8 cellular contexts compared by ENCODE assay signal in the genomic region with DNA sequence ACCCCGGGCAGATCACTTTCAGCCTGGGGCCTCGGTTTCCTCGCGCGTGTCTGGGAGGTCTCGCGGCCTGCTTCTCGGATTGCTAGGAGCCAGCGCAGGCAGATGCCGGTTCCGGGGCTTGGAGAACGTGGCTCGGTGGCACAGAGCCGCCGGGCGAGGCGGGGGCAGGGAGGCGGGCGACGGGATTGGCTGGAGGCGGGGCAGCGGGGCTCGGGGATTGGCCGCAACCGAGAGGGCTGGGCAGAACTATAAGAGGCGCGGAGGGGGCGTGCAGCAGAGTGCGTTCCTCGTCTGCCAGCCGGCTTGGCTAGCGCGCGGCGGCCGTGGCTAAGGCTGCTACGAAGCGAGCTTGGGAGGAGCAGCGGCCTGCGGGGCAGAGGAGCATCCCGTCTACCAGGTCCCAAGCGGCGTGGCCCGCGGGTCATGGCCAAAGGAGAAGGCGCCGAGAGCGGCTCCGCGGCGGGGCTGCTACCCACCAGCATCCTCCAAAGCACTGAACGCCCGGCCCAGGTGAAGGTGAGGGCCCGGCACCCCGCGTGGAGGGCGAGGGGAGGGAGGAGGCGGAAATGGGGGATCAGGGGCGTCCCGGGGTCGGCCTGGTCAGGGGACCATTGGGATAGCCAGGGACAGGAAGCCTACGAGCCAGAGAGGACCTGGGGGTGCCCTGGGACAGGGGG.
DNase-seq lines count a peak whose midpoint lies in the region; ATAC-seq and TF ChIP-seq lines count a peak whose summit lies in the region.

Gene MFSD2A, plus strand, starts transcription at position 276 of the 677 bp plus-strand sequence. Its CDS starts 148 bp downstream, at position 424.

- ATAC-seq in HG03469 (IDR thresholded peaks at IDR 0.05; ENCODE audit: unreplicated experiment): peak; percentile 52

- H3K4me1 ChIP-seq in effector memory CD4-positive, alpha-beta T cell (ENCODE audit: control insufficient read depth, insufficient read depth, low read length, poor library complexity, severe bottlenecking): peaks cover 16% of the 10 kb centered on the region

- peak; percentile 55 for DNase-seq in AG09309 (ENCODE audit: low read depth)
- DNase-seq in GM19238 (ENCODE audit: insufficient read length, low spot score): peak; percentile 89
- peak; percentile 100 for DNase-seq in NCI-H748 (lab: John Stamatoyannopoulos, UW; ENCODE audit: unreplicated experiment)
- DNase-seq in activated CD8-positive, alpha-beta memory T cell treated with anti-CD3 and anti-CD28 coated beads for 24 hours: peak; percentile 96
- peak; percentile 73 to 77 (median 73) for DNase-seq in effector memory CD4-positive, alpha-beta T cell
- DNase-seq in medulla oblongata (ENCODE audit: extremely low spot score): peak; percentile 91
- DNase-seq in stimulated activated CD4-positive, alpha-beta T cell treated with anti-CD3 and anti-CD28 coated beads, TNF-alpha, amount 100 ng/mL, for 48 hours (ENCODE audit: low read depth in 3 of 3): peak; percentile 85 to 95 (median 90)

- no peak within 1 kb of the TSS for H3K27ac ChIP-seq in effector memory CD4-positive, alpha-beta T cell (ENCODE audit: insufficient read depth, low read length, poor library complexity, severe bottlenecking)

- H3K27me3 ChIP-seq in effector memory CD4-positive, alpha-beta T cell (replicated peaks; ENCODE audit: control insufficient read depth, insufficient read depth, low read length, poor library complexity, severe bottlenecking): no peaks in the 10 kb centered on the region

- no peaks in the 10 kb centered on the region for H3K9me3 ChIP-seq in effector memory CD4-positive, alpha-beta T cell (ENCODE audit: control insufficient read depth, low read length)

- peak within 1 kb of the TSS; percentile 75 for H3K4me3 ChIP-seq in AG09309 (ENCODE audit: control insufficient read depth, low read depth, low read length)
- H3K4me3 ChIP-seq in effector memory CD4-positive, alpha-beta T cell (ENCODE audit: insufficient read depth, low read depth, low read length, poor library complexity, severe bottlenecking): peak within 1 kb of the TSS; percentile 82

- TF ChIP-seq CTCF in AG09309 (IDR thresholded peaks at IDR 0.05; ENCODE audit: control insufficient read depth, insufficient read depth, low read depth, low read length, missing control alignments): no peak

- no peaks in the 10 kb centered on the region for H3K36me3 ChIP-seq in effector memory CD4-positive, alpha-beta T cell (ENCODE audit: control insufficient read depth, insufficient read depth, low read length)
